9 cellular contexts compared by ENCODE assay signal in genomic region chr12:47811070-47811391, GRCh38. TPM values are rescaled to one million over a fixed set of nuclear protein-coding genes. Genes with fewer than 3 reads are reported as not detected.
DNase-seq lines count a peak whose midpoint lies in the region; ATAC-seq, FAIRE-seq and TF ChIP-seq lines count a peak whose summit lies in the region.
"Had no signal": no experiment of that assay in that cellular context is flagged by ENCODE, and none has a peak within 500 bp of the region (broad histone marks: within the 10 kb centered on the region; RNA-seq: fewer than 3 reads in every experiment).

No MANE protein-coding gene starts in this region.

- no peak for DNase-seq in CD8-positive, alpha-beta memory T cell
- DNase-seq in RWPE1 (ENCODE audit: low spot score) = no peak
- no peak for DNase-seq in endothelial cell of umbilical vein (ENCODE audit: low read depth, low spot score)
- DNase-seq in trophoblast cell = no peak
- DNase-seq in MV-4-11 (lab: John Stamatoyannopoulos, UW) = no peak
- no peak for DNase-seq in AG08395 (ENCODE audit: low spot score)
- DNase-seq: GDM1 had no signal

- H3K4me2 ChIP-seq in endothelial cell of umbilical vein (ENCODE audit: insufficient read depth, low read length) (peak overlapping the region; percentile 71), trophoblast cell (ENCODE audit: low read length) (no peak overlapping the region)

- H3K9me3 ChIP-seq in CD8-positive, alpha-beta memory T cell (ENCODE audit: low read length) = no peaks in the 10 kb centered on the region
- no peaks in the 10 kb centered on the region for H3K9me3 ChIP-seq in endothelial cell of umbilical vein (replicated peaks; ENCODE audit: control insufficient read depth, insufficient read depth, low read length)
- H3K9me3 ChIP-seq in trophoblast cell (ENCODE audit: insufficient read depth, low read depth, low read length) = no peaks in the 10 kb centered on the region

- peaks cover 0 to 1% (median 0%) of the 10 kb centered on the region in 3 donors for H3K36me3 Mint-ChIP-seq in CD8-positive, alpha-beta memory T cell

- no peak overlapping the region for H2AFZ ChIP-seq in endothelial cell of umbilical vein (ENCODE audit: low read depth, low read length)
- H2AFZ ChIP-seq in trophoblast cell (ENCODE audit: insufficient read depth, low read length, poor library complexity) = no peak overlapping the region

- peaks cover 94% of the 10 kb centered on the region for H3K4me1 ChIP-seq in CD8-positive, alpha-beta memory T cell (ENCODE audit: insufficient read depth, low read length)
- H3K4me1 ChIP-seq in endothelial cell of umbilical vein (ENCODE audit: control insufficient read depth, extremely low read depth, insufficient read depth, low read length) = peaks cover 86% of the 10 kb centered on the region
- H3K4me1 ChIP-seq in trophoblast cell (ENCODE audit: control insufficient read depth in 1 of 2, insufficient read depth in 2 of 2, low read length in 2 of 2) = peaks cover 57 to 60% of the 10 kb centered on the region in 2 experiments

- TF ChIP-seq CTCF in RWPE1 (conservative IDR thresholded peaks at IDR 0.05; ENCODE audit: low read depth) (no peak), endothelial cell of umbilical vein (IDR thresholded peaks at IDR 0.05; ENCODE audit: extremely low read depth in 1 of 2, insufficient read depth in 1 of 2, low read depth in 1 of 2, low read length in 2 of 2) (no peak)

- no peaks in the 10 kb centered on the region for H3K9me3 Mint-ChIP-seq in CD8-positive, alpha-beta memory T cell

- no peak overlapping the region for H4K91ac ChIP-seq in trophoblast cell (ENCODE audit: low read depth, low read length)

- H2AK5ac ChIP-seq in trophoblast cell (ENCODE audit: low read length) = no peak overlapping the region

- H3K27me3 Mint-ChIP-seq in CD8-positive, alpha-beta memory T cell = peaks cover 0 to 4% of the 10 kb centered on the region in 2 donors

- WGBS in trophoblast cell (ENCODE audit: extremely low coverage, insufficient coverage, insufficient read length) = no CpG with 5 or more reads among the region's 2 CpGs

- peak overlapping the region; percentile 19 for H3K4me3 ChIP-seq in CD8-positive, alpha-beta memory T cell (ENCODE audit: low read length)
- H3K4me3 ChIP-seq in endothelial cell of umbilical vein (replicated peaks in 1 of 3; ENCODE audit: insufficient read depth in 1 of 3, low read depth in 1 of 3, low read length in 3 of 3) (no peak overlapping the region), trophoblast cell (ENCODE audit: low read depth, low read length) (no peak overlapping the region)

- no peak overlapping the region for H2BK120ac ChIP-seq in trophoblast cell (ENCODE audit: insufficient read depth, low read length, poor library complexity)

- peaks cover 2% of the 10 kb centered on the region for H3K36me3 ChIP-seq in CD8-positive, alpha-beta memory T cell (ENCODE audit: insufficient read depth, low read length)
- H3K36me3 ChIP-seq in endothelial cell of umbilical vein (ENCODE audit: control insufficient read depth in 2 of 2, extremely low read depth in 1 of 2, insufficient read depth in 2 of 2, low read length in 2 of 2) (peaks cover 4 to 10% of the 10 kb centered on the region in 2 experiments), trophoblast cell (ENCODE audit: control insufficient read depth in 1 of 2, insufficient read depth in 2 of 2, low read length in 2 of 2) (peaks cover 6 to 13% of the 10 kb centered on the region in 2 experiments)

- no peaks in the 10 kb centered on the region for H4K20me1 ChIP-seq in endothelial cell of umbilical vein (replicated peaks; ENCODE audit: control insufficient read depth, extremely low read depth, insufficient read depth, low read length)

- H3K9me1 ChIP-seq in endothelial cell of umbilical vein (replicated peaks; ENCODE audit: control insufficient read depth, extremely low read depth, insufficient read depth, low read length) = no peaks in the 10 kb centered on the region

- H3K79me1 ChIP-seq in trophoblast cell (ENCODE audit: low read length) = peaks cover 13% of the 10 kb centered on the region

- dilution Hi-C loops in endothelial cell of umbilical vein (cut with MboI; ENCODE audit: extremely low pct_ligation_motif_present, low sequenced_read_pairs) = no loop called here

- FAIRE-seq in endothelial cell of umbilical vein (lab: Jason Lieb, UNC) = peak; percentile 46

- peaks cover 87 to 99% (median 98%) of the 10 kb centered on the region in 3 donors for H3K4me1 Mint-ChIP-seq in CD8-positive, alpha-beta memory T cell

- H4K8ac ChIP-seq in trophoblast cell (ENCODE audit: low read depth, low read length) = no peak overlapping the region

- H3K9ac ChIP-seq in endothelial cell of umbilical vein (replicated peaks; ENCODE audit: extremely low read depth, insufficient read depth, low read length) (peak overlapping the region; percentile 72), trophoblast cell (ENCODE audit: low read length) (no peak overlapping the region)

- no peaks in the 10 kb centered on the region for H3K27me3 ChIP-seq in CD8-positive, alpha-beta memory T cell (ENCODE audit: insufficient read depth, low read length, poor library complexity, severe bottlenecking)
- H3K27me3 ChIP-seq in endothelial cell of umbilical vein (ENCODE audit: control insufficient read depth in 2 of 2, insufficient read depth in 2 of 2, low read length in 2 of 2) (no peaks in the 10 kb centered on the region), trophoblast cell (ENCODE audit: insufficient read depth, low read length) (no peaks in the 10 kb centered on the region)

- POLR2A ChIA-PET in CD8-positive, alpha-beta memory T cell (lab: Charles Lee) = interaction anchor here (0.9 to 1.4 kb wide), 3 partner anchors 8 to 22 kb away, joined by 4 to 8 read pairs (median 5); partner anchors contain the start of gene HDAC7
- POLR2A ChIA-PET in RWPE1 (lab: Yijun Ruan, JAX; ENCODE audit: low non-redundant PET) = interaction anchor here (0.5 kb wide), 1 partner anchor 16 kb away, joined by 4 read pairs; no protein-coding TSS in a partner anchor
- POLR2A ChIA-PET in endothelial cell of umbilical vein (lab: Charles Lee) = interaction anchor here (1.8 kb wide), 1 partner anchor 10 kb away, joined by 8 read pairs; no protein-coding TSS in a partner anchor

- CTCF ChIA-PET in CD8-positive, alpha-beta memory T cell (lab: Charles Lee) = interaction anchor here (0.9 to 24.2 kb wide), 4 partner anchors 24 to 68 kb away, joined by 3 to 452 read pairs (median 4); partner anchors contain the start of gene SLC48A1
- CTCF ChIA-PET in RWPE1 (lab: Yijun Ruan, JAX) (interaction anchor here (0.7 kb wide), 1 partner anchor 41 kb away, joined by 3 read pairs; no protein-coding TSS in a partner anchor), endothelial cell of umbilical vein (lab: Charles Lee) (interaction anchor here (1.5 to 12.5 kb wide), 5 partner anchors 9 to 27 kb away, joined by 4 to 229 read pairs (median 7); no protein-coding TSS in a partner anchor)

- no peak overlapping the region for H3K18ac ChIP-seq in trophoblast cell (ENCODE audit: low read length)

- H2BK5ac ChIP-seq in trophoblast cell (ENCODE audit: low read depth, low read length, poor library complexity) = no peak overlapping the region

- no peak overlapping the region for H2BK12ac ChIP-seq in trophoblast cell (ENCODE audit: low read length)

- peak overlapping the region; percentile 72 to 99 (median 93) for H3K27ac Mint-ChIP-seq in CD8-positive, alpha-beta memory T cell

- H3K4ac ChIP-seq in trophoblast cell (ENCODE audit: low read depth, low read length) = peak overlapping the region; percentile 85

- TF ChIP-seq POLR2A in endothelial cell of umbilical vein (IDR thresholded peaks at IDR 0.05; ENCODE audit: low read depth, low read length) = no peak

- no peak overlapping the region for H3K27ac ChIP-seq in CD8-positive, alpha-beta memory T cell (ENCODE audit: low read depth, low read length)
- H3K27ac ChIP-seq in RWPE1 (peak overlapping the region; percentile 99), endothelial cell of umbilical vein (ENCODE audit: insufficient read depth, low read depth, low read length) (peak overlapping the region; percentile 93), trophoblast cell (ENCODE audit: low read depth, low read length) (no peak overlapping the region)

- no peak overlapping the region for H4K12ac ChIP-seq in trophoblast cell (ENCODE audit: low read depth, low read length)

- no peak overlapping the region for H3K23ac ChIP-seq in trophoblast cell (ENCODE audit: low read length)

- no TSS peak for BruUV-seq in endothelial cell of umbilical vein (replicated peaks; lab: Mats Ljungman, UMichigan)

- intact Hi-C loops in endothelial cell of umbilical vein (cut with micrococcal nuclease) = no loop called here

- H3K14ac ChIP-seq in trophoblast cell (ENCODE audit: low read length) = no peak overlapping the region

- H3K4me3 Mint-ChIP-seq in CD8-positive, alpha-beta memory T cell = peak overlapping the region; percentile 56 to 85 (median 78)

- H3K79me2 ChIP-seq in endothelial cell of umbilical vein (ENCODE audit: control insufficient read depth, insufficient read depth, low read length) (peaks cover 100% of the 10 kb centered on the region), trophoblast cell (ENCODE audit: control insufficient read depth, insufficient read depth, low read length, poor library complexity) (peaks cover 49% of the 10 kb centered on the region)

- ATAC-seq in HG03432 (IDR thresholded peaks at IDR 0.05; ENCODE audit: unreplicated experiment) (no peak), GM19452 (IDR thresholded peaks at IDR 0.05; ENCODE audit: unreplicated experiment) (no peak)

RNA-seq across cellular contexts. Expression of gene HDAC7, which starts 8.7 kb away (rescaled TPM):
- 100 to 1,000 TPM; 206 to 207 TPM for total RNA-seq in CD8-positive, alpha-beta memory T cell
- 23.1 TPM for polyA plus RNA-seq in CD8-positive, alpha-beta memory T cell
- 249 and 252 TPM in 2 replicates for total RNA-seq in endothelial cell of umbilical vein
- polyA plus RNA-seq in endothelial cell of umbilical vein = 119 and 122 TPM in 2 replicates
- 101 and 125 TPM in 2 replicates for polyA plus RNA-seq in endothelial cell of umbilical vein (2011; cell fraction: cytosol; rRNA removed)
- polyA plus RNA-seq in endothelial cell of umbilical vein (2011; cell fraction: nucleus; rRNA removed) = 462 and 531 TPM in 2 replicates
- polyA plus RNA-seq in endothelial cell of umbilical vein (2012) = 105 and 119 TPM in 2 replicates
- 81.4 and 95.8 TPM in 2 replicates for polyA minus RNA-seq in endothelial cell of umbilical vein
- 25.6 TPM for polyA minus RNA-seq in endothelial cell of umbilical vein (2011; cell fraction: cytosol; rRNA and poly(A)+ RNA removed)
- 127 and 192 TPM in 2 replicates for polyA minus RNA-seq in endothelial cell of umbilical vein (2011; cell fraction: nucleus; rRNA and poly(A)+ RNA removed)
- 47.8 and 51.3 TPM in 2 replicates for polyA plus RNA-seq in trophoblast cell (2013)

RNA-seq across cellular contexts. Expression of gene SLC48A1, which starts 38.0 kb away (rescaled TPM):
- total RNA-seq in CD8-positive, alpha-beta memory T cell = 10 to 100 TPM; 10.9 to 11.5 TPM
- 9.1 TPM for polyA plus RNA-seq in CD8-positive, alpha-beta memory T cell
- total RNA-seq in endothelial cell of umbilical vein = 17.9 and 20.3 TPM in 2 replicates
- 17.3 and 19.8 TPM in 2 replicates for polyA plus RNA-seq in endothelial cell of umbilical vein
- polyA plus RNA-seq in endothelial cell of umbilical vein (2011; cell fraction: cytosol; rRNA removed) = 13.0 and 14.1 TPM in 2 replicates
- 21.7 and 24.5 TPM in 2 replicates for polyA plus RNA-seq in endothelial cell of umbilical vein (2011; cell fraction: nucleus; rRNA removed)
- polyA plus RNA-seq in endothelial cell of umbilical vein (2012) = 14.7 and 19.3 TPM in 2 replicates
- 14.9 and 20.7 TPM in 2 replicates for polyA minus RNA-seq in endothelial cell of umbilical vein
- polyA minus RNA-seq in endothelial cell of umbilical vein (2011; cell fraction: cytosol; rRNA and poly(A)+ RNA removed) = 18.2 TPM
- 7.0 and 7.5 TPM in 2 replicates for polyA minus RNA-seq in endothelial cell of umbilical vein (2011; cell fraction: nucleus; rRNA and poly(A)+ RNA removed)
- polyA plus RNA-seq in trophoblast cell (2013) = 4.7 and 4.8 TPM in 2 replicates

RNA-seq across cellular contexts. Expression of gene RAPGEF3, which starts 52.4 kb away (rescaled TPM):
- total RNA-seq in CD8-positive, alpha-beta memory T cell = 1 to 10 TPM in 1 of 2 experiments, under 1 TPM in 1; 0.95 to 1.1 TPM
- 0.15 TPM for polyA plus RNA-seq in CD8-positive, alpha-beta memory T cell
- total RNA-seq in endothelial cell of umbilical vein = 53.6 and 55.1 TPM in 2 replicates
- 30.8 and 34.5 TPM in 2 replicates for polyA plus RNA-seq in endothelial cell of umbilical vein
- polyA plus RNA-seq in endothelial cell of umbilical vein (2011; cell fraction: cytosol; rRNA removed) = 14.4 and 18.3 TPM in 2 replicates
- polyA plus RNA-seq in endothelial cell of umbilical vein (2011; cell fraction: nucleus; rRNA removed) = 171 and 207 TPM in 2 replicates
- 29.7 and 38.7 TPM in 2 replicates for polyA plus RNA-seq in endothelial cell of umbilical vein (2012)
- 34.0 and 42.1 TPM in 2 replicates for polyA minus RNA-seq in endothelial cell of umbilical vein
- polyA minus RNA-seq in endothelial cell of umbilical vein (2011; cell fraction: cytosol; rRNA and poly(A)+ RNA removed) = 3.3 TPM
- 57.3 and 65.6 TPM in 2 replicates for polyA minus RNA-seq in endothelial cell of umbilical vein (2011; cell fraction: nucleus; rRNA and poly(A)+ RNA removed)
- 0.68 and 0.78 TPM in 2 replicates for polyA plus RNA-seq in trophoblast cell (2013)

Comparison
In these comparisons a context has a peak if more than half of its experiments do, and no peak if none do; other contexts are left out.
1. H3K27ac ChIP-seq: peak in RWPE1 (single experiment) and endothelial cell of umbilical vein (single experiment); none in CD8-positive, alpha-beta memory T cell (single experiment) and trophoblast cell (single experiment).
2. RNA of gene RAPGEF3, which starts 52.4 kb away (total RNA-seq): 53.6 to 55.1 TPM in endothelial cell of umbilical vein; 0.95 to 1.1 TPM in CD8-positive, alpha-beta memory T cell; every median in the first group is over 10 times any median in the second.